8 cellular contexts compared by ENCODE assay signal in the genomic region with DNA sequence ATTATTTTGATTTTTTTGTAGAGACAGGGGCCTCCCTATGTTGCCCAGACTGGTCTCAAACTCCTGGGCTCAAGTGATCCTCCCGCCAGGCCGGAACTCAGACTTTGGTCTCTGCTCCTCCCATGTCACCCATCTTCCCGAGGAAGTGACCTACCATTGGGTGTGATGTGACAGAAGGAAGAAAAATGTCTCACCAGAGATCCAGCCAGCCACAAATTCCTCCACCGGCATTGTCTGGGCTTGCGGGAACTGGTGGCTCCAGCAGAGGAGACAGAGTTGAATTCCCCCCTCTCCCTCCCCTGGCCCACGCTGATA. TPM values are rescaled to one million over a fixed set of nuclear protein-coding genes. Genes with fewer than 3 reads are reported as not detected.
DNase-seq lines count a peak whose midpoint lies in the region; ATAC-seq and TF ChIP-seq lines count a peak whose summit lies in the region.

No MANE protein-coding gene starts in this region.

- H3K4me2 ChIP-seq in smooth muscle cell, result peak overlapping the region; percentile 77

- H3K9me3 Mint-ChIP-seq in activated CD8-positive, alpha-beta memory T cell treated with anti-CD3 and anti-CD28 coated beads, Interleukin-2, amount 10 ng/mL, durations not matched to agents 7 days and 5 days (ENCODE audit: low read depth), result no peaks in the 10 kb centered on the region
- H3K9me3 Mint-ChIP-seq in activated B cell treated with CpG ODN at 0.5 μM for 24 hours, result no peaks in the 10 kb centered on the region

- H3K36me3 Mint-ChIP-seq in activated CD8-positive, alpha-beta memory T cell treated with anti-CD3 and anti-CD28 coated beads, Interleukin-2, amount 10 ng/mL, durations not matched to agents 7 days and 5 days, result no peaks in the 10 kb centered on the region
- H3K36me3 Mint-ChIP-seq in activated B cell treated with CpG ODN at 0.5 μM for 24 hours (ENCODE audit: low read depth), result no peaks in the 10 kb centered on the region

- WGBS in smooth muscle cell (ENCODE audit: low lambda C conversion rate), result 8% methylated on average over 6 of the region's 6 CpGs

- peak overlapping the region; percentile 98 for H3K27ac Mint-ChIP-seq in activated CD8-positive, alpha-beta memory T cell treated with anti-CD3 and anti-CD28 coated beads, Interleukin-2, amount 10 ng/mL, durations not matched to agents 7 days and 5 days
- peak overlapping the region; percentile 94 for H3K27ac Mint-ChIP-seq in activated B cell treated with CpG ODN at 0.5 μM for 24 hours

- intact Hi-C loops in activated B cell treated with CpG ODN at 0.5 μM for 24 hours (cut with micrococcal nuclease), result loop anchor here (1.0 to 5.0 kb wide), 13 partner anchors 15 to 206 kb away; a partner anchor contains a TSS

- POLR2A ChIA-PET in activated B cell treated with CpG ODN at 0.5 μM for 24 hours (lab: Charles Lee), result interaction anchor here (0.6 to 18.2 kb wide), 21 partner anchors 10 to 1278 kb away, joined by 3 to 584 read pairs (median 4); a partner anchor contains a TSS

- CTCF ChIA-PET in activated CD8-positive, alpha-beta memory T cell treated with anti-CD3 and anti-CD28 coated beads, Interleukin-2, amount 10 ng/mL, durations not matched to agents 7 days and 5 days (lab: Charles Lee), result interaction anchor here (0.6 to 3.5 kb wide), 13 partner anchors 13 to 165 kb away, joined by 3 to 22 read pairs (median 4); a partner anchor contains a TSS
- CTCF ChIA-PET in activated B cell treated with CpG ODN at 0.5 μM for 24 hours (lab: Charles Lee), result interaction anchor here (0.6 to 3.1 kb wide), 17 partner anchors 14 to 129 kb away, joined by 3 to 16 read pairs (median 5); a partner anchor contains a TSS

- H3K9me3 ChIP-seq in right atrium auricular region, result no peaks in the 10 kb centered on the region
- no peaks in the 10 kb centered on the region for H3K9me3 ChIP-seq in smooth muscle cell (replicated peaks; ENCODE audit: low read depth)

- H3K4me3 ChIP-seq in right atrium auricular region, result peak overlapping the region; percentile 33 to 52
- H3K4me3 ChIP-seq in smooth muscle cell, result peak overlapping the region; percentile 19

- TF ChIP-seq CTCF in activated B cell treated with CpG ODN at 0.5 μM for 24 hours (IDR thresholded peaks at IDR 0.05), result no peak
- no peak for TF ChIP-seq CTCF in right atrium auricular region (IDR thresholded peaks at IDR 0.05)
- no peak for TF ChIP-seq CTCF in smooth muscle cell (IDR thresholded peaks at IDR 0.05; ENCODE audit: borderline replicate concordance, insufficient read depth, poor library complexity, severe bottlenecking)

- no peak overlapping the region for H2AFZ ChIP-seq in smooth muscle cell (ENCODE audit: low read depth)

- peaks cover 24% of the 10 kb centered on the region for H3F3A ChIP-seq in smooth muscle cell (ENCODE audit: low read depth)

- no peaks in the 10 kb centered on the region for H3K36me3 ChIP-seq in right atrium auricular region
- H3K36me3 ChIP-seq in smooth muscle cell (ENCODE audit: low read depth), result no peaks in the 10 kb centered on the region

- no peaks in the 10 kb centered on the region for H3K27me3 Mint-ChIP-seq in activated CD8-positive, alpha-beta memory T cell treated with anti-CD3 and anti-CD28 coated beads, Interleukin-2, amount 10 ng/mL, durations not matched to agents 7 days and 5 days
- no peaks in the 10 kb centered on the region for H3K27me3 Mint-ChIP-seq in activated B cell treated with CpG ODN at 0.5 μM for 24 hours

- H3K9ac ChIP-seq in smooth muscle cell (ENCODE audit: low read depth), result peak overlapping the region; percentile 90

- ATAC-seq in activated CD8-positive, alpha-beta memory T cell treated with anti-CD3 and anti-CD28 coated beads, Interleukin-2, amount 10 ng/mL, durations not matched to agents 7 days and 5 days, result peak; percentile 2
- ATAC-seq in HG03460 (IDR thresholded peaks at IDR 0.05; ENCODE audit: unreplicated experiment) (peak; percentile 5), activated B cell treated with CpG ODN at 0.5 μM for 24 hours (ENCODE audit: low read depth) (no peak), HG03342 (IDR thresholded peaks at IDR 0.05; ENCODE audit: unreplicated experiment) (no peak)

- peaks cover 48% of the 10 kb centered on the region for H3K4me1 Mint-ChIP-seq in activated CD8-positive, alpha-beta memory T cell treated with anti-CD3 and anti-CD28 coated beads, Interleukin-2, amount 10 ng/mL, durations not matched to agents 7 days and 5 days
- peaks cover 64% of the 10 kb centered on the region for H3K4me1 Mint-ChIP-seq in activated B cell treated with CpG ODN at 0.5 μM for 24 hours

- no peak for DNase-seq in activated CD8-positive, alpha-beta memory T cell treated with anti-CD3 and anti-CD28 coated beads, Interleukin-2, amount 10 ng/mL, durations not matched to agents 7 days and 5 days
- DNase-seq in activated CD8-positive, alpha-beta memory T cell treated with anti-CD3 and anti-CD28 coated beads, Interleukin-2, amount 50 U/mL, for 4 hours, result no peak
- DNase-seq in activated B cell treated with CpG ODN at 0.5 μM for 24 hours (no peak), right atrium auricular region (ENCODE audit: low spot score) (peak; percentile 70), smooth muscle cell (lab: John Stamatoyannopoulos, UW; ENCODE audit: unreplicated experiment) (no peak), NCI-H524 (lab: John Stamatoyannopoulos, UW) (no peak)

- H3K27me3 ChIP-seq in right atrium auricular region (no peaks in the 10 kb centered on the region), smooth muscle cell (ENCODE audit: low read depth) (no peaks in the 10 kb centered on the region)

- H3K4me1 ChIP-seq in right atrium auricular region (peaks cover 0 to 58% of the 10 kb centered on the region in 2 donors), smooth muscle cell (ENCODE audit: low read depth) (peaks cover 13% of the 10 kb centered on the region)

- H3K4me3 Mint-ChIP-seq in activated CD8-positive, alpha-beta memory T cell treated with anti-CD3 and anti-CD28 coated beads, Interleukin-2, amount 10 ng/mL, durations not matched to agents 7 days and 5 days, result peak overlapping the region; percentile 80
- H3K4me3 Mint-ChIP-seq in activated B cell treated with CpG ODN at 0.5 μM for 24 hours, result peak overlapping the region; percentile 82

- H3K79me2 ChIP-seq in smooth muscle cell (ENCODE audit: low read depth), result peaks cover 2% of the 10 kb centered on the region

- H3K27ac ChIP-seq in right atrium auricular region, result peak overlapping the region; percentile 98
- H3K27ac ChIP-seq in smooth muscle cell (ENCODE audit: low read depth), result peak overlapping the region; percentile 97

- H4K20me1 ChIP-seq in smooth muscle cell (ENCODE audit: low read depth), result no peaks in the 10 kb centered on the region

RNA-seq across cellular contexts. Expression of a gene that starts 0.8 kb away (rescaled TPM):
- 10 to 100 TPM; 19.4 to 25.1 TPM for total RNA-seq in activated CD8-positive, alpha-beta memory T cell treated with anti-CD3 and anti-CD28 coated beads, Interleukin-2, amount 10 ng/mL, durations not matched to agents 7 days and 5 days
- total RNA-seq in activated B cell treated with CpG ODN at 0.5 μM for 24 hours (11.4 and 12.3 TPM in 2 replicates), right atrium auricular region (1 to 10 TPM; 2.6 to 3.3 TPM), smooth muscle cell (0.81 and 2.2 TPM in 2 replicates)
- polyA plus RNA-seq in smooth muscle cell, result 3.4 and 7.7 TPM in 2 replicates

RNA-seq across cellular contexts. Expression of a gene that starts 4.8 kb away (rescaled TPM):
- 10 to 100 TPM; 52.0 to 56.7 TPM for total RNA-seq in activated CD8-positive, alpha-beta memory T cell treated with anti-CD3 and anti-CD28 coated beads, Interleukin-2, amount 10 ng/mL, durations not matched to agents 7 days and 5 days
- total RNA-seq in activated B cell treated with CpG ODN at 0.5 μM for 24 hours, result 68.6 and 70.6 TPM in 2 replicates
- total RNA-seq in right atrium auricular region, result 10 to 100 TPM; 10.2 to 23.8 TPM
- total RNA-seq in smooth muscle cell, result 16.7 and 19.1 TPM in 2 replicates
- 37.8 and 40.8 TPM in 2 replicates for polyA plus RNA-seq in smooth muscle cell

RNA-seq across cellular contexts. Expression of a gene that starts 27.1 kb away (rescaled TPM):
- total RNA-seq in activated CD8-positive, alpha-beta memory T cell treated with anti-CD3 and anti-CD28 coated beads, Interleukin-2, amount 10 ng/mL, durations not matched to agents 7 days and 5 days, result 1 to 10 TPM; 1.1 TPM
- total RNA-seq in activated B cell treated with CpG ODN at 0.5 μM for 24 hours (1.4 and 1.6 TPM in 2 replicates), right atrium auricular region (under 1 TPM in 1 of 2 donors, not detected in 1; 0.22 TPM), smooth muscle cell (0.49 TPM in 1 of 2 replicates, not detected in the other)
- polyA plus RNA-seq in smooth muscle cell, result not detected in 2 replicates

RNA-seq across cellular contexts. Expression of a gene that starts 40.9 kb away (rescaled TPM):
- 100 to 1,000 TPM; 525 to 618 TPM for total RNA-seq in activated CD8-positive, alpha-beta memory T cell treated with anti-CD3 and anti-CD28 coated beads, Interleukin-2, amount 10 ng/mL, durations not matched to agents 7 days and 5 days
- total RNA-seq in activated B cell treated with CpG ODN at 0.5 μM for 24 hours, result 578 and 699 TPM in 2 replicates
- total RNA-seq in right atrium auricular region, result 10 to 100 TPM; 43.7 to 52.5 TPM
- total RNA-seq in smooth muscle cell, result 142 and 155 TPM in 2 replicates
- polyA plus RNA-seq in smooth muscle cell, result 14.9 and 84.6 TPM in 2 replicates

RNA-seq across cellular contexts. Expression of a gene that starts 48.0 kb away (rescaled TPM):
- total RNA-seq in activated CD8-positive, alpha-beta memory T cell treated with anti-CD3 and anti-CD28 coated beads, Interleukin-2, amount 10 ng/mL, durations not matched to agents 7 days and 5 days, result 10 to 100 TPM; 81.4 to 87.2 TPM
- total RNA-seq in activated B cell treated with CpG ODN at 0.5 μM for 24 hours, result 88.3 and 89.6 TPM in 2 replicates
- 10 to 100 TPM; 46.3 TPM for total RNA-seq in right atrium auricular region
- 40.1 and 40.5 TPM in 2 replicates for total RNA-seq in smooth muscle cell
- polyA plus RNA-seq in smooth muscle cell, result 69.4 and 82.1 TPM in 2 replicates

Comparison
In these comparisons a context has a peak if more than half of its experiments do, and no peak if none do; other contexts are left out.
1. ATAC-seq: peak in activated CD8-positive, alpha-beta memory T cell treated with anti-CD3 and anti-CD28 coated beads, Interleukin-2, amount 10 ng/mL, durations not matched to agents 7 days and 5 days (single experiment) and HG03460 (single experiment); none in activated B cell treated with CpG ODN at 0.5 μM for 24 hours (single experiment) and HG03342 (single experiment).